In the genomic region with DNA sequence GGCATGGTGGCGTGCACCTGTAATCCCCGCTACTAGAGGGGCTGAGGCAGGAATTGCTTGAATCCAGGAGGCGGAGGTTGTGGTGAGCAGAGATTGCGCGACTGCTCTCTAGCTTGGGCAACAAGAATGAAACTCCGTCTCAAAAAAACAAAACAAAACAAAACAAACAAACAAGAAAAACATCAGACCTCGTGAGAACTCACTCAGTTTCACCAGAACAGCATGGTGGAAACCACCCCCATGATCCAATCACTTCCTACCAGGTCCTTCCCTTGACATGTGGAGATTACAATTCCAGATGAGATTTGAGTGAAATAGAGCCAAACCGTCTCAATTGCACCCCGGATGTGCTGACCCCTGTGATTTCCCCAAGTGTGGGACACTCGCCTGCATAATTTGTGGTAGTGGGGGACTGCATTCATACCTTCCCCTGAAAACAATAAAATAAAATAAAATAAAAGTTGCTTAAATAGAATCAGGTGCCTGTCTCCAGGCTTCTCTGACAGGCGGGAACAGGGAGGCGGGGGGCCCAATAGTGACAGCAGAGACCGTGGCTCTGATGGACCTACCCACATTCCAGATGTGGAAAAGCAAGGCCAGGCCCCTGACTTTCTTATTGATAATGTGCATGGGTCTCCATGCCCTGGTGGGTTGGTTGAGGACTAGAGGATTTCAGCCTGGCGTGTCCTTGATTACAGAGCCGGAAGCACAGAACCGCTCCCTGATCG, we compare ENCODE assay signal across 17 cellular contexts. TPM values are rescaled to one million over a fixed set of nuclear protein-coding genes. Genes with fewer than 3 reads are reported as not detected.
DNase-seq lines count a peak whose midpoint lies in the region; ATAC-seq and TF ChIP-seq lines count a peak whose summit lies in the region.
"Had no signal": no experiment of that assay in that cellular context is flagged by ENCODE, and none has a peak within 500 bp of the region (broad histone marks: within the 10 kb centered on the region; RNA-seq: fewer than 3 reads in every experiment).

No MANE protein-coding gene starts in this region.

- TF ChIP-seq CTCF in right atrium auricular region (IDR thresholded peaks at IDR 0.05) (no peak), psoas muscle (IDR thresholded peaks at IDR 0.05) (no peak)

- CTCF ChIA-PET in activated CD4-positive, alpha-beta T cell treated with anti-CD3 and anti-CD28 coated beads for 36 hours (lab: Charles Lee): interaction anchor here (0.9 to 3.2 kb wide), 2 partner anchors 13 to 44 kb away, joined by 5 to 14 read pairs; a partner anchor contains a TSS

- H3K4me1 Mint-ChIP-seq in activated CD4-positive, alpha-beta T cell treated with anti-CD3 and anti-CD28 coated beads for 36 hours: peaks cover 58% of the 10 kb centered on the region

- H3K4me3 ChIP-seq in right atrium auricular region (peak overlapping the region; percentile 24 to 42), psoas muscle (peak overlapping the region; percentile 56)
- H3K4me3 ChIP-seq: ovary had no signal

- peak overlapping the region; percentile 73 for H3K27ac Mint-ChIP-seq in activated CD4-positive, alpha-beta T cell treated with anti-CD3 and anti-CD28 coated beads for 36 hours

- intact Hi-C loops in activated CD4-positive, alpha-beta T cell treated with anti-CD3 and anti-CD28 coated beads for 36 hours (cut with DNase I, micrococcal nuclease): no loop called here
- intact Hi-C loops in psoas muscle (cut with DNase I): no loop called here

- H3K36me3 Mint-ChIP-seq in activated CD4-positive, alpha-beta T cell treated with anti-CD3 and anti-CD28 coated beads for 36 hours (ENCODE audit: low read depth): peaks cover 4% of the 10 kb centered on the region

- H3K4me3 Mint-ChIP-seq in activated CD4-positive, alpha-beta T cell treated with anti-CD3 and anti-CD28 coated beads for 36 hours: peak overlapping the region; percentile 64

- H3K27me3 ChIP-seq in right atrium auricular region: no peaks in the 10 kb centered on the region
- H3K27me3 ChIP-seq in psoas muscle (ENCODE audit: insufficient read depth in 3 of 3, low read length in 2 of 3): no peaks in the 10 kb centered on the region
- H3K27me3 ChIP-seq: ovary, uterus had no signal

- H3K4me1 ChIP-seq in right atrium auricular region (peaks cover 0 to 26% of the 10 kb centered on the region in 2 donors), psoas muscle (peaks cover 9% of the 10 kb centered on the region)
- H3K4me1 ChIP-seq: uterus had no signal

- 78 to 81% (median 80%) methylated on average over 15 to 17 of the region's 17 CpGs for WGBS in psoas muscle, 3 donors

- no peak for DNase-seq in activated CD4-positive, alpha-beta T cell treated with anti-CD3 and anti-CD28 coated beads for 36 hours
- no peak for DNase-seq in activated CD4-positive, alpha-beta T cell treated with anti-CD3 and anti-CD28 coated beads for 4 hours
- DNase-seq in right atrium auricular region (ENCODE audit: low spot score) (no peak), psoas muscle (peak in 1 of 2 donors; percentile 6), AG08395 (ENCODE audit: low spot score) (no peak)
- DNase-seq: activated CD4-positive, CD25-positive, alpha-beta regulatory T cell; NCI-H1694; NCI-H446 treated with DMSO at 0.1 percent for 48 hours; ovary; stimulated activated CD4-positive, alpha-beta T cell treated with anti-CD3 and anti-CD28 coated beads, Interleukin-1b, Interleukin-23, amount 100 ng/mL, for 48 hours; uterus had no signal

- H3K9me3 Mint-ChIP-seq in activated CD4-positive, alpha-beta T cell treated with anti-CD3 and anti-CD28 coated beads for 36 hours (ENCODE audit: low read depth): no peaks in the 10 kb centered on the region

- no peaks in the 10 kb centered on the region for H3K27me3 Mint-ChIP-seq in activated CD4-positive, alpha-beta T cell treated with anti-CD3 and anti-CD28 coated beads for 36 hours

- H3K9me3 ChIP-seq in KOPT-K1 (ENCODE audit: insufficient read depth, low read length, poor library complexity, severe bottlenecking) (peaks cover 3% of the 10 kb centered on the region), right atrium auricular region (no peaks in the 10 kb centered on the region), psoas muscle (no peaks in the 10 kb centered on the region)
- H3K9me3 ChIP-seq: ovary, uterus had no signal

- H3K27ac ChIP-seq in KOPT-K1 (ENCODE audit: low read depth, low read length, poor library complexity, severe bottlenecking) (peak overlapping the region; percentile 31), right atrium auricular region (peak overlapping the region; percentile 63 to 73), psoas muscle (peak overlapping the region; percentile 58)
- H3K27ac ChIP-seq: ovary had no signal

- H3K36me3 ChIP-seq in KOPT-K1 (ENCODE audit: insufficient read depth, low read length): no peaks in the 10 kb centered on the region
- H3K36me3 ChIP-seq in right atrium auricular region: no peaks in the 10 kb centered on the region
- no peaks in the 10 kb centered on the region for H3K36me3 ChIP-seq in psoas muscle (ENCODE audit: insufficient read depth in 1 of 2, low read depth in 1 of 2)
- H3K36me3 ChIP-seq: ovary, uterus had no signal

- POLR2A ChIA-PET in activated CD4-positive, alpha-beta T cell treated with anti-CD3 and anti-CD28 coated beads for 36 hours (lab: Charles Lee): no interaction called here

- no peak for ATAC-seq in activated CD4-positive, alpha-beta T cell treated with anti-CD3 and anti-CD28 coated beads for 36 hours
- ATAC-seq in psoas muscle (no peak), GM19351 (IDR thresholded peaks at IDR 0.05; ENCODE audit: unreplicated experiment) (no peak), HG03280 (IDR thresholded peaks at IDR 0.05; ENCODE audit: unreplicated experiment) (no peak)

RNA-seq across cellular contexts. Expression of a gene that starts 13.1 kb away (rescaled TPM):
- total RNA-seq in activated CD4-positive, alpha-beta T cell treated with anti-CD3 and anti-CD28 coated beads for 36 hours: under 1 TPM; 0.11 to 0.30 TPM
- not detected for total RNA-seq in right atrium auricular region
- under 1 TPM in 1 of 4 donors, not detected in 3; 0.16 TPM for total RNA-seq in psoas muscle
- under 1 TPM in 1 of 3 donors, not detected in 2; 0.07 TPM for polyA plus RNA-seq in psoas muscle
- total RNA-seq: A172, dermis blood vessel endothelial cell, mesenteric fat pad, uterus had no signal

RNA-seq across cellular contexts. Expression of a gene that starts 20.6 kb away (rescaled TPM):
- 1,000 to 10,000 TPM; 1,864 to 2,360 TPM for total RNA-seq in activated CD4-positive, alpha-beta T cell treated with anti-CD3 and anti-CD28 coated beads for 36 hours
- 10 to 100 TPM; 52.9 to 56.0 TPM for total RNA-seq in right atrium auricular region
- 100 to 1,000 TPM in 3 of 4 donors, 10 to 100 TPM in 1; 90.5 to 192 (median 123) TPM for total RNA-seq in psoas muscle
- polyA plus RNA-seq in psoas muscle: 100 to 1,000 TPM; 302 to 749 (median 618) TPM

RNA-seq across cellular contexts. Expression of a gene that starts 26.4 kb away (rescaled TPM):
- total RNA-seq in activated CD4-positive, alpha-beta T cell treated with anti-CD3 and anti-CD28 coated beads for 36 hours: under 1 TPM; 0.21 to 0.32 TPM
- total RNA-seq in right atrium auricular region (10 to 100 TPM; 10.5 to 12.4 TPM), psoas muscle (1 to 10 TPM; 1.8 to 4.1 (median 1.9) TPM)
- 1 to 10 TPM; 1.9 to 5.4 (median 4.6) TPM for polyA plus RNA-seq in psoas muscle

RNA-seq across cellular contexts. Expression of a gene that starts 39.7 kb away (rescaled TPM):
- total RNA-seq in activated CD4-positive, alpha-beta T cell treated with anti-CD3 and anti-CD28 coated beads for 36 hours: under 1 TPM; 0.55 to 0.91 TPM
- total RNA-seq in right atrium auricular region: 1 to 10 TPM in 1 of 2 donors, under 1 TPM in 1; 0.30 to 1.7 TPM
- total RNA-seq in psoas muscle: 1 to 10 TPM in 3 of 4 donors, under 1 TPM in 1; 0.67 to 2.3 (median 1.2) TPM
- 1 to 10 TPM in 1 of 3 donors, under 1 TPM in 2; 0.13 to 1.2 (median 0.23) TPM for polyA plus RNA-seq in psoas muscle
- total RNA-seq: dermis blood vessel endothelial cell had no signal

RNA-seq across cellular contexts. Expression of a gene that starts 48.8 kb away (rescaled TPM):
- total RNA-seq in activated CD4-positive, alpha-beta T cell treated with anti-CD3 and anti-CD28 coated beads for 36 hours: 1 to 10 TPM; 7.6 to 8.3 TPM
- total RNA-seq in right atrium auricular region: 1 to 10 TPM; 7.3 to 7.9 TPM
- total RNA-seq in psoas muscle: 10 to 100 TPM in 1 of 4 donors, 1 to 10 TPM in 3; 8.1 to 11.6 (median 9.2) TPM
- 10 to 100 TPM in 2 of 3 donors, 1 to 10 TPM in 1; 7.9 to 19.1 (median 18.9) TPM for polyA plus RNA-seq in psoas muscle

Comparison
In these comparisons a context has a peak if more than half of its experiments do, and no peak if none do; other contexts are left out.
1. RNA of a gene that starts 20.6 kb away (total RNA-seq): 1,864 to 2,360 TPM in activated CD4-positive, alpha-beta T cell treated with anti-CD3 and anti-CD28 coated beads for 36 hours; 90.5 to 192 TPM in psoas muscle and 52.9 to 56.0 TPM in right atrium auricular region; every median in the first group is over 4 times any median in the second.
2. Peak in every context shown above with its lines, with median percentiles within 50 percentile points of each other: H3K27ac ChIP-seq.